1 cellular context compared by ENCODE assay signal in the genomic region with DNA sequence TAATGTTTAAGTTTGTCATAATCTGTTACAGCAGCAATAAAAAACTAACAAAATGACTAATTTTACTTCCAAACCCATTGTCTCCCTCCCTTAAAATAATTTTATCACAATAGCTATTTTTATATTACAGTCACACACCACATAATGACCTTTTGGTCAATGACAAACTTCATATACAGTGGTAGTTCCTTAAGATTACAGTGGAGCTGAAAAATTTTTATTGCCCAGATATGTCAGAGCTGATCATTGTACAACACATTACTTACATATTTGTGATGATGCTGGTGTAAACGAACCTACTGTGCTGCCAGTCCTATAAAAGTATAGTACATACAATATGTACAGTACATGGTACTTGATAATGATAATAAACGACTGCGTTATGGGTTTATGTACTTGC. TPM values are rescaled to one million over a fixed set of nuclear protein-coding genes. Genes with fewer than 3 reads are reported as not detected.
"Had no signal": no experiment of that assay in that cellular context is flagged by ENCODE, and none has a peak within 500 bp of the region (broad histone marks: within the 10 kb centered on the region; RNA-seq: fewer than 3 reads in every experiment).

No MANE protein-coding gene starts in this region.

RNA-seq across cellular contexts. Expression of gene NUTM2A, which starts 22.1 kb away (rescaled TPM):
- total RNA-seq: activated CD4-positive, alpha-beta T cell treated with anti-CD3 and anti-CD28 coated beads, Interleukin-2, amount 10 ng/mL, durations not matched to agents 24 days and 14 days had no signal
